Comparison of ENCODE assay signal across 14 cellular contexts in the genomic region with DNA sequence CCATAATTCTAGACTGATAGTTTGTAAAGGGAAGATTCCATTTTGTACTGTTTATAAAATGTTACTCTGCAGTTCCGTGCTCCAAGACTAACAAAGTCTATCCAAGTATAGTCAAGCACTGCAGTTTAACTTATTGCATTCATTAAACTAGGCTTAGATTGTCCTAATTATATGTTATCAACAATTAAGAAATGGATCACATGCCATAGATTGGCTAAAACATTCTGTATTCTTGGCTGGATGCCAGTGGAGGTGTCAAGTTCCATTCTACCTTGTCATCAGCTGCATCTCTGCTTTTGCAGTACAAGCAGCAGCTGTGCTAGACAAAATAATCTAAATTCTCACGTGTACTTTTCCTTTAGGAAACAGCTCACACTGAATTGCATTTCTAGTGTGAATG.
DNase-seq lines count a peak whose midpoint lies in the region; ATAC-seq, FAIRE-seq and TF ChIP-seq lines count a peak whose summit lies in the region.
"Had no signal": no experiment of that assay in that cellular context is flagged by ENCODE, and none has a peak within 500 bp of the region (broad histone marks: within the 10 kb centered on the region; RNA-seq: fewer than 3 reads in every experiment).

No MANE protein-coding gene starts in this region.

- H3K4me1 Mint-ChIP-seq in activated CD8-positive, alpha-beta memory T cell treated with anti-CD3 and anti-CD28 coated beads, Interleukin-2, amount 10 ng/mL, durations not matched to agents 7 days and 5 days: no peaks in the 10 kb centered on the region
- H3K4me1 Mint-ChIP-seq: activated naive CD4-positive, alpha-beta T cell treated with anti-CD3 and anti-CD28 coated beads, Interleukin-2, amount 50 U/mL, for 24 hours; stimulated activated effector memory CD8-positive, alpha-beta T cell treated with anti-CD3 and anti-CD28 coated beads, Interleukin-12 subunit alpha, Interleukin-12 subunit beta, amount 100 ng/mL, for 72 hours had no signal

- H3K27ac ChIP-seq in AG04450 (ENCODE audit: low read depth, low read length) (no peak overlapping the region), fibroblast of lung (ENCODE audit: insufficient read depth, low read length) (no peak overlapping the region), pancreas (no peak overlapping the region)
- H3K27ac ChIP-seq: HL-60, skin epidermis had no signal

- H3K4me3 Mint-ChIP-seq in activated CD8-positive, alpha-beta memory T cell treated with anti-CD3 and anti-CD28 coated beads, Interleukin-2, amount 10 ng/mL, durations not matched to agents 7 days and 5 days: no peak overlapping the region
- H3K4me3 Mint-ChIP-seq: activated naive CD4-positive, alpha-beta T cell treated with anti-CD3 and anti-CD28 coated beads, Interleukin-2, amount 50 U/mL, for 24 hours; memory B cell; stimulated activated effector memory CD8-positive, alpha-beta T cell treated with anti-CD3 and anti-CD28 coated beads, Interleukin-12 subunit alpha, Interleukin-12 subunit beta, amount 100 ng/mL, for 72 hours had no signal

- H3K9me3 ChIP-seq in AG04450 (ENCODE audit: control insufficient read depth, insufficient read depth, low read length) (no peaks in the 10 kb centered on the region), fibroblast of lung (ENCODE audit: control insufficient read depth, insufficient read depth, low read depth, low read length) (no peaks in the 10 kb centered on the region), pancreas (no peaks in the 10 kb centered on the region)

- POLR2A ChIA-PET in AG04450 (lab: Yijun Ruan, JAX): no interaction called here

- H3K36me3 Mint-ChIP-seq in activated CD8-positive, alpha-beta memory T cell treated with anti-CD3 and anti-CD28 coated beads, Interleukin-2, amount 10 ng/mL, durations not matched to agents 7 days and 5 days: no peaks in the 10 kb centered on the region
- H3K36me3 Mint-ChIP-seq: activated naive CD4-positive, alpha-beta T cell treated with anti-CD3 and anti-CD28 coated beads, Interleukin-2, amount 50 U/mL, for 24 hours; stimulated activated effector memory CD8-positive, alpha-beta T cell treated with anti-CD3 and anti-CD28 coated beads, Interleukin-12 subunit alpha, Interleukin-12 subunit beta, amount 100 ng/mL, for 72 hours had no signal

- no peak for ATAC-seq in pancreas
- ATAC-seq in activated CD8-positive, alpha-beta memory T cell treated with anti-CD3 and anti-CD28 coated beads, Interleukin-2, amount 10 ng/mL, durations not matched to agents 7 days and 5 days: no peak
- ATAC-seq in HG03280 (IDR thresholded peaks at IDR 0.05; ENCODE audit: unreplicated experiment): no peak
- ATAC-seq: stimulated activated effector memory CD8-positive, alpha-beta T cell treated with anti-CD3 and anti-CD28 coated beads, Interleukin-12 subunit alpha, Interleukin-12 subunit beta, amount 100 ng/mL, for 72 hours had no signal

- no peak overlapping the region for H3K27ac Mint-ChIP-seq in activated CD8-positive, alpha-beta memory T cell treated with anti-CD3 and anti-CD28 coated beads, Interleukin-2, amount 10 ng/mL, durations not matched to agents 7 days and 5 days
- H3K27ac Mint-ChIP-seq: activated naive CD4-positive, alpha-beta T cell treated with anti-CD3 and anti-CD28 coated beads, Interleukin-2, amount 50 U/mL, for 24 hours; stimulated activated effector memory CD8-positive, alpha-beta T cell treated with anti-CD3 and anti-CD28 coated beads, Interleukin-12 subunit alpha, Interleukin-12 subunit beta, amount 100 ng/mL, for 72 hours had no signal

- CTCF ChIA-PET in AG04450 (lab: Charles Lee): no interaction called here
- CTCF ChIA-PET in activated CD8-positive, alpha-beta memory T cell treated with anti-CD3 and anti-CD28 coated beads, Interleukin-2, amount 10 ng/mL, durations not matched to agents 7 days and 5 days (lab: Charles Lee): no interaction called here

- intact Hi-C loops in pancreas (cut with DNase I): no loop called here

- no peak overlapping the region for H2AFZ ChIP-seq in fibroblast of lung (ENCODE audit: low read length)

- DNase-seq in AG04450 (ENCODE audit: low read depth, low spot score) (peak; percentile 18), M059J (ENCODE audit: low read depth) (peak; percentile 18), NCI-H748 treated with DMSO at 0.1 percent for 48 hours (lab: John Stamatoyannopoulos, UW) (peak; percentile 95), fibroblast of lung (ENCODE audit: low read depth in 2 of 2) (peak; percentile 21 to 56), pancreas (no peak), COLO829 (ENCODE audit: low spot score) (no peak)
- DNase-seq in activated CD8-positive, alpha-beta memory T cell treated with anti-CD3 and anti-CD28 coated beads, Interleukin-2, amount 10 ng/mL, durations not matched to agents 7 days and 5 days: no peak
- DNase-seq: activated CD4-positive, alpha-beta T cell treated with anti-CD3 and anti-CD28 coated beads for 1 hour had no signal

- H3K36me3 ChIP-seq in fibroblast of lung (ENCODE audit: control insufficient read depth, insufficient read depth, low read length) (no peaks in the 10 kb centered on the region), pancreas (no peaks in the 10 kb centered on the region)

- H4K20me1 ChIP-seq in fibroblast of lung (ENCODE audit: control insufficient read depth, extremely low read depth, insufficient read depth, low read length): no peaks in the 10 kb centered on the region

- H3K9me3 Mint-ChIP-seq in activated CD8-positive, alpha-beta memory T cell treated with anti-CD3 and anti-CD28 coated beads, Interleukin-2, amount 10 ng/mL, durations not matched to agents 7 days and 5 days (ENCODE audit: low read depth): no peaks in the 10 kb centered on the region
- H3K9me3 Mint-ChIP-seq: activated naive CD4-positive, alpha-beta T cell treated with anti-CD3 and anti-CD28 coated beads, Interleukin-2, amount 50 U/mL, for 24 hours; memory B cell had no signal

- H3K4me2 ChIP-seq in fibroblast of lung (ENCODE audit: extremely low read depth, insufficient read depth, low read length): no peak overlapping the region

- no peaks in the 10 kb centered on the region for H3K4me1 ChIP-seq in fibroblast of lung (ENCODE audit: control insufficient read depth, extremely low read depth, insufficient read depth, low read length)
- H3K4me1 ChIP-seq in pancreas: no peaks in the 10 kb centered on the region

- no peak for FAIRE-seq in pancreas (lab: Jason Lieb, UNC)

- H3K27me3 ChIP-seq in AG04450 (ENCODE audit: control insufficient read depth, insufficient read depth, low read length) (no peaks in the 10 kb centered on the region), fibroblast of lung (ENCODE audit: control insufficient read depth, insufficient read depth, low read length) (no peaks in the 10 kb centered on the region), pancreas (peaks cover 0 to 10% (median 0%) of the 10 kb centered on the region in 4 donors)

- no peaks in the 10 kb centered on the region for H3K27me3 Mint-ChIP-seq in activated CD8-positive, alpha-beta memory T cell treated with anti-CD3 and anti-CD28 coated beads, Interleukin-2, amount 10 ng/mL, durations not matched to agents 7 days and 5 days
- H3K27me3 Mint-ChIP-seq: memory B cell had no signal

- WGBS in pancreas, 2 donors: 39 to 47% methylated on average over 2 of the region's 2 CpGs

- H3K4me3 ChIP-seq in AG04450 (ENCODE audit: low read depth, low read length) (no peak overlapping the region), fibroblast of lung (replicated peaks in 1 of 4; ENCODE audit: control extremely low read depth in 1 of 4, insufficient read depth in 1 of 4, low read depth in 3 of 4, low read length in 4 of 4) (no peak overlapping the region), pancreas (no peak overlapping the region)
- H3K4me3 ChIP-seq: skin epidermis had no signal

- H3K79me2 ChIP-seq in fibroblast of lung (ENCODE audit: control insufficient read depth, insufficient read depth, low read length): no peaks in the 10 kb centered on the region

- no peak overlapping the region for H3K9ac ChIP-seq in fibroblast of lung (ENCODE audit: insufficient read depth, low read length)

- TF ChIP-seq CTCF in AG04450 (IDR thresholded peaks at IDR 0.05; ENCODE audit: low read depth, low read length) (no peak), fibroblast of lung (conservative IDR thresholded peaks at IDR 0.05 in 1 of 2, IDR thresholded peaks at IDR 0.05 in 1 of 2; ENCODE audit: low read depth in 1 of 2, low read length in 2 of 2) (no peak), pancreas (IDR thresholded peaks at IDR 0.05) (no peak)

Comparison
In these comparisons a context has a peak if more than half of its experiments do, and no peak if none do; other contexts are left out.
1. DNase-seq: peak in AG04450 (single experiment), M059J (single experiment), NCI-H748 treated with DMSO at 0.1 percent for 48 hours (single experiment) and fibroblast of lung (2 of 2); none in pancreas (0 of 6), activated CD8-positive, alpha-beta memory T cell treated with anti-CD3 and anti-CD28 coated beads, Interleukin-2, amount 10 ng/mL, durations not matched to agents 7 days and 5 days (single experiment) and COLO829 (single experiment).